Comparison of ENCODE assay signal across 1 cellular context in the genomic region with DNA sequence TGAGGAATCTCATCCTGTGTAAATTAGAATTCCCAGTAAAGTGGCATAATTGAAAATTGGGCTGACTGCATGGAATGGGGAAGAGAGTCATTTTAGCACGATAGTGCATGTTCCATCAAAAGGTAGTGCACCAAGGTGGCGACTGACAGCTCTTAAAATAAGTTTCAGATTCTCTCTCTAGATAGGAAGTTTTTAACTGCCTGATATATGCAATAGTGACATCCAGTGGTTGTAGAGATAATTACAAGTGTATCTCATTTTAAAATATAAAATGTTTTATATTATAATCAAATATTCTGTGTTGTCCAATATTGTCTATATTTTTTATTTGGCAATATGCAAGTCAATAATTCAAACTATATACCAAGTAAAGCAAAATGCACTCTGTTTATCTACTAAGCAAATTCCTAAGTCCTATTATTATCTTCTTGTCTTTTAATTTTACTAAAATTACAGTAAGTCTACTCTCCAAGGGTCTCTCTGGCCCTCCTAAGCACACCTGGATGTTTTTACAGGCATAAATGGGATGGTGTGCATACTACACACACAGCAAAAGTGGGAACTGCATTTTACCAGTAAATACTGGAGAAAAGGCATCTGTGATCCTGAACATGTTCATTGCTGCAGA.
TF ChIP-seq lines count a peak whose summit lies in the region.

No MANE protein-coding gene starts in this region.

TF ChIP-seq in IMR-90, 13 proteins besides CTCF, POLR2A, EP300 and RAD21:
- TF ChIP-seq RFX5 (IDR thresholded peaks at IDR 0.05; ENCODE audit: low read depth, low read length) (no peak), SMC3 (IDR thresholded peaks at IDR 0.05; ENCODE audit: low read depth, low read length) (peak; percentile 33; the same call in 1 of the 2 replicates), MAZ (IDR thresholded peaks at IDR 0.05; ENCODE audit: borderline replicate concordance, low read depth, low read length) (no peak), BHLHE40 (IDR thresholded peaks at IDR 0.05; ENCODE audit: low read depth, low read length) (no peak), FOS (IDR thresholded peaks at IDR 0.05; ENCODE audit: low read depth, low read length) (no peak)
